24 cellular contexts compared by ENCODE assay signal in genomic region chr21:42645211-42646075, GRCh38.
"Had no signal": no experiment of that assay in that cellular context is flagged by ENCODE, and none has a peak within 500 bp of the region (broad histone marks: within the 10 kb centered on the region; RNA-seq: fewer than 3 reads in every experiment).

No MANE protein-coding gene starts in this region.

- DNase-seq: activated CD4-positive, alpha-beta T cell treated with anti-CD3 and anti-CD28 coated beads, Interleukin-2, amount 50 U/mL, for 1 hour; activated CD8-positive, alpha-beta memory T cell treated with anti-CD3 and anti-CD28 coated beads for 24 hours; activated effector memory CD4-positive, alpha-beta T cell treated with anti-CD3 and anti-CD28 coated beads, Interleukin-2, amount 50 U/mL, for 16 hours; activated naive CD4-positive, alpha-beta T cell treated with anti-CD3 and anti-CD28 coated beads, Interleukin-2, amount 50 U/mL, for 16 hours; activated T-cell treated with anti-CD3 and anti-CD28 coated beads, Interleukin-2, amount 50 U/mL, for 72 hours; effector CD8-positive, alpha-beta T cell; immature natural killer cell; occipital lobe; stimulated activated CD4-positive, alpha-beta T cell treated with anti-CD3 and anti-CD28 coated beads, Interleukin-15, amount 100 ng/mL, for 24 hours; stimulated activated CD4-positive, alpha-beta T cell treated with anti-CD3 and anti-CD28 coated beads, Interleukin-2, amount 100 ng/mL, for 48 hours; T-helper 1 cell; T-helper 9 cell had no signal

- H3K27me3 ChIP-seq: gastroesophageal sphincter, tibial nerve had no signal

- H3K27me3 Mint-ChIP-seq: stimulated activated naive CD8-positive, alpha-beta T cell treated with anti-CD3 and anti-CD28 coated beads, Interleukin-15, Interleukin-2, amounts not matched to agents 100 ng/mL and 50 ng/mL, for 24 hours had no signal

- H3K4me3 ChIP-seq: gastroesophageal sphincter, lower lobe of right lung, skin epidermis, tibial nerve had no signal

- H3K27ac Mint-ChIP-seq: activated T-cell treated with anti-CD3 and anti-CD28 coated beads, Interleukin-2, amount 50 U/mL, for 72 hours; dendritic cell treated with granulocyte-macrophage colony-stimulating factor and Interleukin-4, amounts not matched to agents 40 ng/mL and 50 ng/mL, for 4 days; immature natural killer cell; progenitor cell of endocrine pancreas; stimulated activated naive CD8-positive, alpha-beta T cell treated with anti-CD3 and anti-CD28 coated beads, Interleukin-15, Interleukin-2, amounts not matched to agents 100 ng/mL and 50 ng/mL, for 24 hours had no signal

- H3K36me3 ChIP-seq: gastroesophageal sphincter, lower lobe of right lung, tibial nerve had no signal

- H3K36me3 Mint-ChIP-seq: immature natural killer cell had no signal

- H3K4me1 Mint-ChIP-seq: immature natural killer cell had no signal

- H3K9me3 ChIP-seq: gastroesophageal sphincter, lower lobe of right lung, tibial nerve had no signal

- H3K27ac ChIP-seq: lower lobe of right lung, skin epidermis, tibial nerve had no signal

- ATAC-seq: activated CD4-positive, CD25-positive, alpha-beta regulatory T cell treated with anti-CD3 and anti-CD28 coated beads, Interleukin-2, amount 50 U/mL, for 24 hours; activated T-cell treated with anti-CD3 and anti-CD28 coated beads, Interleukin-2, amount 50 U/mL, for 72 hours; esophagus mucosa; gastroesophageal sphincter; lower lobe of right lung had no signal

- H3K9me3 Mint-ChIP-seq: activated T-cell treated with anti-CD3 and anti-CD28 coated beads, Interleukin-2, amount 50 U/mL, for 72 hours; dendritic cell treated with granulocyte-macrophage colony-stimulating factor and Interleukin-4, amounts not matched to agents 40 ng/mL and 50 ng/mL, for 4 days; immature natural killer cell; nephron; stimulated activated naive CD8-positive, alpha-beta T cell treated with anti-CD3 and anti-CD28 coated beads, Interleukin-15, Interleukin-2, amounts not matched to agents 100 ng/mL and 50 ng/mL, for 24 hours had no signal

- FAIRE-seq: bronchial epithelial cell, urothelium cell line had no signal

- H3K4me3 Mint-ChIP-seq: activated T-cell treated with anti-CD3 and anti-CD28 coated beads, Interleukin-2, amount 50 U/mL, for 72 hours; dendritic cell treated with granulocyte-macrophage colony-stimulating factor and Interleukin-4, amounts not matched to agents 40 ng/mL and 50 ng/mL, for 4 days; immature natural killer cell; nephron; stimulated activated naive CD8-positive, alpha-beta T cell treated with anti-CD3 and anti-CD28 coated beads, Interleukin-15, Interleukin-2, amounts not matched to agents 100 ng/mL and 50 ng/mL, for 24 hours had no signal
